In genomic region chr1:23556661-23557470, GRCh38 we compare ENCODE assay signal across 8 cellular contexts. TPM values are rescaled to one million over a fixed set of nuclear protein-coding genes. Genes with fewer than 3 reads are reported as not detected.
DNase-seq lines count a peak whose midpoint lies in the region; ATAC-seq and TF ChIP-seq lines count a peak whose summit lies in the region.

No MANE protein-coding gene starts in this region.

- in situ Hi-C loops in astrocyte of the cerebellum (cut with HindIII; ENCODE audit: low sequenced_read_pairs): no loop called here

- WGBS in HUES64: 54% methylated on average over 3 of the region's 4 CpGs
- 34% methylated on average over 3 of the region's 4 CpGs for WGBS in right lobe of liver (ENCODE audit: insufficient coverage, low coverage, low lambda C conversion rate, missing lambda C conversion rate)

- no peak for ATAC-seq in CD4-positive, CD25-positive, alpha-beta regulatory T cell (ENCODE audit: low read depth in 2 of 2)
- ATAC-seq in right lobe of liver (peak in 1 of 4 donors; percentile 3), HG02642 (IDR thresholded peaks at IDR 0.05; ENCODE audit: poor library complexity, unreplicated experiment) (no peak)

- TF ChIP-seq CTCF in astrocyte of the cerebellum (IDR thresholded peaks at IDR 0.05; ENCODE audit: low read depth, low read length, missing control alignments) (no peak), right lobe of liver (IDR thresholded peaks at IDR 0.05) (no peak), uterus (IDR thresholded peaks at IDR 0.05) (no peak)

- peaks cover 15% of the 10 kb centered on the region for H3K27me3 Mint-ChIP-seq in CD4-positive, CD25-positive, alpha-beta regulatory T cell

- H3K27ac ChIP-seq in CD4-positive, CD25-positive, alpha-beta regulatory T cell (ENCODE audit: insufficient read depth, low read length, poor library complexity, severe bottlenecking): peak overlapping the region; percentile 88
- H3K27ac ChIP-seq in HUES64 (ENCODE audit: low read depth, low read length) (peak overlapping the region; percentile 89), right lobe of liver (peak overlapping the region; percentile 73 to 93 (median 75)), uterus (peak overlapping the region; percentile 82 to 90)

- H3K9me3 Mint-ChIP-seq in CD4-positive, CD25-positive, alpha-beta regulatory T cell: no peaks in the 10 kb centered on the region

- peak overlapping the region; percentile 89 to 99 (median 97) for H3K4me3 Mint-ChIP-seq in CD4-positive, CD25-positive, alpha-beta regulatory T cell

- DNase-seq in CD4-positive, CD25-positive, alpha-beta regulatory T cell: peak in 1 of 3 donors; percentile 30
- peak; percentile 57 for DNase-seq in astrocyte of the cerebellum (ENCODE audit: low read depth)
- DNase-seq in right lobe of liver: no peak
- no peak for DNase-seq in uterus
- no peak for DNase-seq in NCI-H2107 (lab: John Stamatoyannopoulos, UW)
- DNase-seq in NCI-H345 (lab: John Stamatoyannopoulos, UW): no peak

- peak overlapping the region; percentile 90 to 98 (median 96) for H3K27ac Mint-ChIP-seq in CD4-positive, CD25-positive, alpha-beta regulatory T cell

- peaks cover 12% of the 10 kb centered on the region for H3K36me3 Mint-ChIP-seq in CD4-positive, CD25-positive, alpha-beta regulatory T cell

- H3K36me3 ChIP-seq in CD4-positive, CD25-positive, alpha-beta regulatory T cell (ENCODE audit: control insufficient read depth, insufficient read depth, low read length): no peaks in the 10 kb centered on the region
- H3K36me3 ChIP-seq in HUES64 (ENCODE audit: insufficient read depth, low read length): peaks cover 14% of the 10 kb centered on the region
- H3K36me3 ChIP-seq in right lobe of liver: no peaks in the 10 kb centered on the region
- no peaks in the 10 kb centered on the region for H3K36me3 ChIP-seq in uterus

- peaks cover 60% of the 10 kb centered on the region for H3K4me1 ChIP-seq in CD4-positive, CD25-positive, alpha-beta regulatory T cell (ENCODE audit: control insufficient read depth, insufficient read depth, low read length, poor library complexity, severe bottlenecking)
- peaks cover 51% of the 10 kb centered on the region for H3K4me1 ChIP-seq in HUES64 (ENCODE audit: insufficient read depth, low read length)
- peaks cover 0 to 13% (median under 1%) of the 10 kb centered on the region in 4 donors for H3K4me1 ChIP-seq in right lobe of liver
- H3K4me1 ChIP-seq in uterus: peaks cover 0 to 4% of the 10 kb centered on the region in 2 donors

- H3K27me3 ChIP-seq in CD4-positive, CD25-positive, alpha-beta regulatory T cell (ENCODE audit: control insufficient read depth, insufficient read depth, low read length): no peaks in the 10 kb centered on the region
- H3K27me3 ChIP-seq in HUES64 (ENCODE audit: insufficient read depth, low read length): peaks cover 9% of the 10 kb centered on the region
- H3K27me3 ChIP-seq in right lobe of liver: no peaks in the 10 kb centered on the region
- no peaks in the 10 kb centered on the region for H3K27me3 ChIP-seq in uterus

- peaks cover 8 to 73% (median 44%) of the 10 kb centered on the region in 4 donors for H3K4me1 Mint-ChIP-seq in CD4-positive, CD25-positive, alpha-beta regulatory T cell

- H3K9ac ChIP-seq in HUES64 (ENCODE audit: low read depth, low read length): peak overlapping the region; percentile 88

- H3K4me3 ChIP-seq in CD4-positive, CD25-positive, alpha-beta regulatory T cell (ENCODE audit: low read depth, low read length): peak overlapping the region; percentile 97
- H3K4me3 ChIP-seq in HUES64 (ENCODE audit: low read length): peak overlapping the region; percentile 82
- peak overlapping the region; percentile 98 for H3K4me3 ChIP-seq in astrocyte of the cerebellum (ENCODE audit: low read depth, low read length)
- H3K4me3 ChIP-seq in right lobe of liver: peak overlapping the region; percentile 62 to 69 (median 64)
- H3K4me3 ChIP-seq in uterus: peak overlapping the region; percentile 59 to 65

- no peak for TF ChIP-seq POLR2A in right lobe of liver (IDR thresholded peaks at IDR 0.05)
- no peak for TF ChIP-seq POLR2A in uterus (IDR thresholded peaks at IDR 0.05)

- intact Hi-C loops in right lobe of liver (cut with DNase I) (no loop called here), uterus (cut with DNase I; ENCODE audit: low total_unique reads) (no loop called here)

- no peaks in the 10 kb centered on the region for H3K9me3 ChIP-seq in CD4-positive, CD25-positive, alpha-beta regulatory T cell (ENCODE audit: control insufficient read depth in 2 of 2, low read length in 2 of 2)
- H3K9me3 ChIP-seq in HUES64 (ENCODE audit: insufficient read depth, low read depth, low read length) (no peaks in the 10 kb centered on the region), right lobe of liver (no peaks in the 10 kb centered on the region), uterus (no peaks in the 10 kb centered on the region)

RNA-seq across cellular contexts. Expression of gene ID3, which starts 2.4 kb away (rescaled TPM):
- total RNA-seq in CD4-positive, CD25-positive, alpha-beta regulatory T cell: 51.1 TPM
- 10 to 100 TPM; 35.9 to 56.9 (median 48.0) TPM for polyA plus RNA-seq in CD4-positive, CD25-positive, alpha-beta regulatory T cell
- polyA plus RNA-seq in HUES64 (2013, experiment 1 of 2): 311 TPM
- 399 TPM for polyA plus RNA-seq in HUES64 (2013, experiment 2 of 2)
- total RNA-seq in right lobe of liver: 10 to 100 TPM; 12.7 to 44.6 (median 27.0) TPM
- total RNA-seq in uterus: 100 to 1,000 TPM in 3 of 4 donors, 10 to 100 TPM in 1; 38.4 to 652 (median 260) TPM

RNA-seq across cellular contexts. Expression of gene E2F2, which starts 25.8 kb away (rescaled TPM):
- 13.8 TPM for total RNA-seq in CD4-positive, CD25-positive, alpha-beta regulatory T cell
- 1 to 10 TPM; 2.3 to 7.1 (median 3.7) TPM for polyA plus RNA-seq in CD4-positive, CD25-positive, alpha-beta regulatory T cell
- polyA plus RNA-seq in HUES64 (2013, experiment 1 of 2): 3.0 TPM
- polyA plus RNA-seq in HUES64 (2013, experiment 2 of 2): 4.2 TPM
- total RNA-seq in right lobe of liver: 1 to 10 TPM in 1 of 6 experiments, under 1 TPM in 5; 0.18 to 1.2 (median 0.70) TPM
- 1 to 10 TPM in 1 of 4 donors, under 1 TPM in 1, not detected in 2; 0.12 to 4.4 TPM for total RNA-seq in uterus
